ENCODE assay signal across 11 cellular contexts in the genomic region with DNA sequence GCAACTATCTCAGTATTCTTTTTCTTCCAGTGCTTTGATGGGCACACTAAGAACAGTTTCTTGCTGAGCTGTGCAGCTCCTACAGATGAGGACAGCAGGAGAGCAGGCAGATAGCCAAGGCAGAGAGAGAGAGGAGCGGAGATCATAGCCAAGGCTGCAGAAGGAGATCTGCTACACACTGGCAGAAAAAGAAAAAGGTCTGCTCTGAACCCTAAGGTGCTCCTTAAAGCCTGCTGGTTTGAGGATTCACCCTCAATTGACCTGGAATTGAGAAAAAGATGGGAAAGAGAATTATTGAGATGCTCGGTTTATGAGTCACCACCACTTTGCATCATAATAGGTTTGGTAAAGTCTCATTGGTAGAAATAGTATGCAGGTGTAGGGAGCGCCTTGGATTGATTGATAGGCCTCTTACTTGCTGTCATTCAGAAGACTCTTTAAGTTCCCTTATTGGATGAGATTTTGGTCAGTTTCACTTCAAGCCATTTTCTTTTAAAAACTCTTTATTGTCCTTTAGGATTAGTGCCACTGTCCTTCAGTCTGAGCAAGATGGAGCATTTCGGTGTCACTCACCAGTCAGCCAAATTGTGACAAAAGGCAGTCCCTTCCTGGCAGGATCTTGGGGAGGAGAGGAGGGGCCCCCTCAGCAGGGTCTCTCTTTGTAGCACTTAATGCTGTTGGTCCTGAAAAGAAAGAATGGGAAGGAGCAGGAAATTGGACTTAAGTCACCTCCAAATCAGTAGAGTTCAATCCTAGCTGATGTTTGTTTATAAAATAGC.
DNase-seq lines count a peak whose midpoint lies in the region; ATAC-seq and TF ChIP-seq lines count a peak whose summit lies in the region.
"Had no signal": no experiment of that assay in that cellular context is flagged by ENCODE, and none has a peak within 500 bp of the region (broad histone marks: within the 10 kb centered on the region; RNA-seq: fewer than 3 reads in every experiment).

No MANE protein-coding gene starts in this region.

- CTCF ChIA-PET in activated naive CD4-positive, alpha-beta T cell treated with anti-CD3 and anti-CD28 coated beads for 36 hours (lab: Charles Lee): no interaction called here
- CTCF ChIA-PET in naive thymus-derived CD4-positive, alpha-beta T cell (lab: Charles Lee): no interaction called here

- DNase-seq in G401 (ENCODE audit: low spot score) (peak; percentile 17), NT2/D1 (ENCODE audit: low read depth, low spot score) (peak; percentile 83), fibroblast of the conjunctiva (ENCODE audit: low read depth) (peak; percentile 21), omental fat pad (ENCODE audit: low spot score) (no peak), hepatic stellate cell (ENCODE audit: low spot score) (no peak)
- no peak for DNase-seq in activated naive CD4-positive, alpha-beta T cell treated with anti-CD3 and anti-CD28 coated beads for 36 hours
- no peak for DNase-seq in naive thymus-derived CD4-positive, alpha-beta T cell
- DNase-seq: activated CD8-positive, alpha-beta T cell treated with anti-CD3 and anti-CD28 coated beads for 36 hours; DMS153; effector CD4-positive, alpha-beta T cell had no signal

- H3K4me1 Mint-ChIP-seq in activated naive CD4-positive, alpha-beta T cell treated with anti-CD3 and anti-CD28 coated beads for 36 hours (ENCODE audit: low read depth): no peaks in the 10 kb centered on the region
- H3K4me1 Mint-ChIP-seq in naive thymus-derived CD4-positive, alpha-beta T cell: no peaks in the 10 kb centered on the region

- H3K27me3 Mint-ChIP-seq in activated naive CD4-positive, alpha-beta T cell treated with anti-CD3 and anti-CD28 coated beads for 36 hours (ENCODE audit: low read depth): peaks cover 3% of the 10 kb centered on the region
- no peaks in the 10 kb centered on the region for H3K27me3 Mint-ChIP-seq in naive thymus-derived CD4-positive, alpha-beta T cell
- H3K27me3 Mint-ChIP-seq: activated CD8-positive, alpha-beta T cell treated with anti-CD3 and anti-CD28 coated beads for 36 hours had no signal

- in situ Hi-C loops in G401 (cut with HindIII; ENCODE audit: low sequenced_read_pairs): no loop called here

- TF ChIP-seq CTCF in omental fat pad (IDR thresholded peaks at IDR 0.05): no peak

- ATAC-seq in omental fat pad (ENCODE audit: low FRiP score): peak; percentile 28
- ATAC-seq in naive thymus-derived CD4-positive, alpha-beta T cell: no peak
- ATAC-seq in HG03196 (IDR thresholded peaks at IDR 0.05; ENCODE audit: unreplicated experiment): no peak
- ATAC-seq: activated CD8-positive, alpha-beta T cell treated with anti-CD3 and anti-CD28 coated beads for 36 hours had no signal

- H3K9me3 Mint-ChIP-seq in activated naive CD4-positive, alpha-beta T cell treated with anti-CD3 and anti-CD28 coated beads for 36 hours: no peaks in the 10 kb centered on the region
- peaks cover 0 to 2% (median 0%) of the 10 kb centered on the region in 11 donors for H3K9me3 Mint-ChIP-seq in naive thymus-derived CD4-positive, alpha-beta T cell

- no peak overlapping the region for H3K27ac ChIP-seq in naive thymus-derived CD4-positive, alpha-beta T cell (ENCODE audit: low read depth, low read length)

- POLR2A ChIA-PET in naive thymus-derived CD4-positive, alpha-beta T cell (lab: Charles Lee): no interaction called here

- no peak overlapping the region for H3K4me3 ChIP-seq in NT2/D1 (ENCODE audit: insufficient read length, low read depth)
- no peak overlapping the region for H3K4me3 ChIP-seq in naive thymus-derived CD4-positive, alpha-beta T cell (ENCODE audit: low read length)

- no peaks in the 10 kb centered on the region for H3K27me3 ChIP-seq in NT2/D1 (ENCODE audit: insufficient read depth, insufficient read length)
- no peaks in the 10 kb centered on the region for H3K27me3 ChIP-seq in naive thymus-derived CD4-positive, alpha-beta T cell (ENCODE audit: control insufficient read depth in 2 of 2, insufficient read depth in 2 of 2, low read length in 2 of 2)

- intact Hi-C loops in activated naive CD4-positive, alpha-beta T cell treated with anti-CD3 and anti-CD28 coated beads for 36 hours (cut with micrococcal nuclease): no loop called here
- intact Hi-C loops in naive thymus-derived CD4-positive, alpha-beta T cell (cut with micrococcal nuclease): no loop called here

- H3K36me3 ChIP-seq in NT2/D1 (ENCODE audit: insufficient read depth, insufficient read length, low read length): no peaks in the 10 kb centered on the region
- no peaks in the 10 kb centered on the region for H3K36me3 ChIP-seq in naive thymus-derived CD4-positive, alpha-beta T cell (ENCODE audit: control insufficient read depth in 2 of 3, insufficient read depth in 3 of 3, low read length in 3 of 3)

- no peak overlapping the region for H3K27ac Mint-ChIP-seq in activated naive CD4-positive, alpha-beta T cell treated with anti-CD3 and anti-CD28 coated beads for 36 hours
- H3K27ac Mint-ChIP-seq in naive thymus-derived CD4-positive, alpha-beta T cell: no peak overlapping the region
- H3K27ac Mint-ChIP-seq: activated CD8-positive, alpha-beta T cell treated with anti-CD3 and anti-CD28 coated beads for 36 hours had no signal

- H3K36me3 Mint-ChIP-seq in activated naive CD4-positive, alpha-beta T cell treated with anti-CD3 and anti-CD28 coated beads for 36 hours (ENCODE audit: low read depth): no peaks in the 10 kb centered on the region
- no peaks in the 10 kb centered on the region for H3K36me3 Mint-ChIP-seq in naive thymus-derived CD4-positive, alpha-beta T cell

- no peaks in the 10 kb centered on the region for H3K4me1 ChIP-seq in NT2/D1 (ENCODE audit: insufficient read depth, insufficient read length)
- no peaks in the 10 kb centered on the region for H3K4me1 ChIP-seq in naive thymus-derived CD4-positive, alpha-beta T cell (ENCODE audit: control insufficient read depth in 2 of 2, insufficient read depth in 2 of 2, low read length in 2 of 2)

- H3K4me3 Mint-ChIP-seq in activated naive CD4-positive, alpha-beta T cell treated with anti-CD3 and anti-CD28 coated beads for 36 hours: no peak overlapping the region
- H3K4me3 Mint-ChIP-seq in naive thymus-derived CD4-positive, alpha-beta T cell: no peak overlapping the region
- H3K4me3 Mint-ChIP-seq: activated CD8-positive, alpha-beta T cell treated with anti-CD3 and anti-CD28 coated beads for 36 hours had no signal

- no peak overlapping the region for H3K9ac ChIP-seq in NT2/D1 (ENCODE audit: insufficient read length, low read depth)

- H3K9me3 ChIP-seq in NT2/D1 (ENCODE audit: insufficient read depth, low read length): no peaks in the 10 kb centered on the region
- H3K9me3 ChIP-seq in naive thymus-derived CD4-positive, alpha-beta T cell (ENCODE audit: control insufficient read depth in 2 of 3, low read length in 3 of 3): no peaks in the 10 kb centered on the region

Comparison
In these comparisons a context has a peak if more than half of its experiments do, and no peak if none do; other contexts are left out.
1. DNase-seq: peak in G401 (single experiment), NT2/D1 (single experiment) and fibroblast of the conjunctiva (single experiment); none in omental fat pad (single experiment), activated naive CD4-positive, alpha-beta T cell treated with anti-CD3 and anti-CD28 coated beads for 36 hours (single experiment), hepatic stellate cell (single experiment) and naive thymus-derived CD4-positive, alpha-beta T cell (0 of 9).